Comparison of ENCODE assay signal across 8 cellular contexts in genomic region chr17:7650509-7651096, GRCh38. TPM values are rescaled to one million over a fixed set of nuclear protein-coding genes. Genes with fewer than 3 reads are reported as not detected.
DNase-seq lines count a peak whose midpoint lies in the region; ATAC-seq and TF ChIP-seq lines count a peak whose summit lies in the region.

TSS of gene ATP1B2 (plus strand) at chr17:7650926. CDS start at chr17:7651519, 593 bp downstream.

- peak within 1 kb of the TSS; percentile 85 for H3K27ac ChIP-seq in caudate nucleus (ENCODE audit: low read depth, low read length)

- no peak for TF ChIP-seq CTCF in kidney epithelial cell (IDR thresholded peaks at IDR 0.05; ENCODE audit: insufficient read depth, low read length, poor library complexity, severe bottlenecking)

- peak within 1 kb of the TSS; percentile 7 for H3K4me3 ChIP-seq in kidney epithelial cell (ENCODE audit: low read depth, low read length)

- DNase-seq in ELR (ENCODE audit: low read depth) = peak; percentile 61
- DNase-seq in NCI-H1092 treated with DMSO at 0.1 percent for 48 hours (lab: John Stamatoyannopoulos, UW) = peak; percentile 37
- peak; percentile 63 for DNase-seq in activated CD4-positive, CD25-positive, alpha-beta regulatory T cell treated with anti-CD3 and anti-CD28 coated beads, Interleukin-2, amount 50 U/mL, for 72 hours
- peak in 36 of 61 donors; percentile 14 to 94 (median 54) for DNase-seq in caudate nucleus (lab: John Stamatoyannopoulos, UW)
- no peak for DNase-seq in kidney epithelial cell (ENCODE audit: low read depth)
- peak; percentile 84 for DNase-seq in stimulated activated CD4-positive, alpha-beta T cell treated with anti-CD3 and anti-CD28 coated beads, Interleukin-15, amount 100 ng/mL, for 24 hours
- no peak for DNase-seq in SKM-1 treated with dmso at 0.1 percent for 144 hours (lab: John Stamatoyannopoulos, UW; ENCODE audit: unreplicated experiment)

- peaks cover 43% of the 10 kb centered on the region for H3K27me3 ChIP-seq in kidney epithelial cell (ENCODE audit: control insufficient read depth, insufficient read depth, low read length)

- ATAC-seq in GM19023 (IDR thresholded peaks at IDR 0.05; ENCODE audit: unreplicated experiment) = no peak

- no peaks in the 10 kb centered on the region for H3K36me3 ChIP-seq in kidney epithelial cell (ENCODE audit: control insufficient read depth, insufficient read depth, low read length)

RNA-seq across cellular contexts. Expression of gene ATP1B2, which starts in this region (rescaled TPM):
- total RNA-seq in kidney epithelial cell = not detected in 2 replicates

Comparison
In these comparisons a context has a peak if more than half of its experiments do, and no peak if none do; other contexts are left out.
1. DNase-seq: peak in ELR (single experiment), NCI-H1092 treated with DMSO at 0.1 percent for 48 hours (single experiment), activated CD4-positive, CD25-positive, alpha-beta regulatory T cell treated with anti-CD3 and anti-CD28 coated beads, Interleukin-2, amount 50 U/mL, for 72 hours (single experiment), caudate nucleus (36 of 61) and stimulated activated CD4-positive, alpha-beta T cell treated with anti-CD3 and anti-CD28 coated beads, Interleukin-15, amount 100 ng/mL, for 24 hours (single experiment); none in kidney epithelial cell (single experiment) and SKM-1 treated with dmso at 0.1 percent for 144 hours (single experiment).